In the genomic region with DNA sequence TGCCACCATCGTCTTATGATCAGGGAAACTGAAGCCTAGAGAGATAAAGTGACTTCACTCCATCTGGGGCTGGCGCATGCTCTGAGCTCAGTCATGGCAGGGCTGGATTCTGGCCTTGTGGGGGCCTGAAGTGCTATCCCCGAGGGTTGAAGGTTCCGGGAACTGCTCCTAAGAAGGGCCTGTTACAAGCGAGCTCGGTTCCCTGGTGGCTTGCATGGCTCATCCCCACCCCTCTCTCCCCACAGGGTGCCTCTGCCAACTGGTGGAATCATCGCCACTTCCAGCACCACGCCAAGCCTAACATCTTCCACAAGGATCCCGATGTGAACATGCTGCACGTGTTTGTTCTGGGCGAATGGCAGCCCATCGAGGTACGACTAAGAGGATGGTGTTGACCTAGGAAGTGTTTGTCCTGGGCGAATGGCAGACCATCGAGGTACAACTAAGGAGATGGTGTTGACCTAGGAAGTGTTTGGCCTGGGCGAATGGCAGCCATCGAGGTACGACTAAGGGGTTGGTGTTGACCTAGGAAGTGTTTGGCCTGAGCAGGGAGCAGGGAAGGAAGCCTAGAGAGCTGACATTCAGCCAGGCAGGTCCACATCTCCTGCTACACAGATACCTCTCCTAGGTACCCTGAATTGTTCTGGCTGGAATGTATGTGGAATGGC, we compare ENCODE assay signal across 2 cellular contexts.
TF ChIP-seq lines count a peak whose summit lies in the region.

No MANE protein-coding gene starts in this region.

TF ChIP-seq in GM23338, 12 proteins besides CTCF, POLR2A, EP300 and RAD21:
- TF ChIP-seq, protein P1, sequence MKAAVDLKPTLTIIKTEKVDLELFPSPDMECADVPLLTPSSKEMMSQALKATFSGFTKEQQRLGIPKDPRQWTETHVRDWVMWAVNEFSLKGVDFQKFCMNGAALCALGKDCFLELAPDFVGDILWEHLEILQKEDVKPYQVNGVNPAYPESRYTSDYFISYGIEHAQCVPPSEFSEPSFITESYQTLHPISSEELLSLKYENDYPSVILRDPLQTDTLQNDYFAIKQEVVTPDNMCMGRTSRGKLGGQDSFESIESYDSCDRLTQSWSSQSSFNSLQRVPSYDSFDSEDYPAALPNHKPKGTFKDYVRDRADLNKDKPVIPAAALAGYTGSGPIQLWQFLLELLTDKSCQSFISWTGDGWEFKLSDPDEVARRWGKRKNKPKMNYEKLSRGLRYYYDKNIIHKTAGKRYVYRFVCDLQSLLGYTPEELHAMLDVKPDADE (IDR thresholded peaks at IDR 0.05), result no peak
- TF ChIP-seq ZNF331 (CRISPR knock-in tag; IDR thresholded peaks at IDR 0.05; ENCODE audit: low read depth) (no peak), JUNB (IDR thresholded peaks at IDR 0.05; ENCODE audit: unreplicated experiment) (no peak), POLR2AphosphoS5 (IDR thresholded peaks at IDR 0.05; ENCODE audit: low read depth) (no peak), CREB1 (CRISPR knock-in tag; IDR thresholded peaks at IDR 0.05; ENCODE audit: low read depth) (no peak), NANOG (IDR thresholded peaks at IDR 0.05; ENCODE audit: borderline replicate concordance) (no peak), STAT1 (IDR thresholded peaks at IDR 0.05; ENCODE audit: unreplicated experiment) (no peak), ZNF114 (CRISPR knock-in tag; IDR thresholded peaks at IDR 0.05) (no peak)
- TF ChIP-seq, protein P2, sequence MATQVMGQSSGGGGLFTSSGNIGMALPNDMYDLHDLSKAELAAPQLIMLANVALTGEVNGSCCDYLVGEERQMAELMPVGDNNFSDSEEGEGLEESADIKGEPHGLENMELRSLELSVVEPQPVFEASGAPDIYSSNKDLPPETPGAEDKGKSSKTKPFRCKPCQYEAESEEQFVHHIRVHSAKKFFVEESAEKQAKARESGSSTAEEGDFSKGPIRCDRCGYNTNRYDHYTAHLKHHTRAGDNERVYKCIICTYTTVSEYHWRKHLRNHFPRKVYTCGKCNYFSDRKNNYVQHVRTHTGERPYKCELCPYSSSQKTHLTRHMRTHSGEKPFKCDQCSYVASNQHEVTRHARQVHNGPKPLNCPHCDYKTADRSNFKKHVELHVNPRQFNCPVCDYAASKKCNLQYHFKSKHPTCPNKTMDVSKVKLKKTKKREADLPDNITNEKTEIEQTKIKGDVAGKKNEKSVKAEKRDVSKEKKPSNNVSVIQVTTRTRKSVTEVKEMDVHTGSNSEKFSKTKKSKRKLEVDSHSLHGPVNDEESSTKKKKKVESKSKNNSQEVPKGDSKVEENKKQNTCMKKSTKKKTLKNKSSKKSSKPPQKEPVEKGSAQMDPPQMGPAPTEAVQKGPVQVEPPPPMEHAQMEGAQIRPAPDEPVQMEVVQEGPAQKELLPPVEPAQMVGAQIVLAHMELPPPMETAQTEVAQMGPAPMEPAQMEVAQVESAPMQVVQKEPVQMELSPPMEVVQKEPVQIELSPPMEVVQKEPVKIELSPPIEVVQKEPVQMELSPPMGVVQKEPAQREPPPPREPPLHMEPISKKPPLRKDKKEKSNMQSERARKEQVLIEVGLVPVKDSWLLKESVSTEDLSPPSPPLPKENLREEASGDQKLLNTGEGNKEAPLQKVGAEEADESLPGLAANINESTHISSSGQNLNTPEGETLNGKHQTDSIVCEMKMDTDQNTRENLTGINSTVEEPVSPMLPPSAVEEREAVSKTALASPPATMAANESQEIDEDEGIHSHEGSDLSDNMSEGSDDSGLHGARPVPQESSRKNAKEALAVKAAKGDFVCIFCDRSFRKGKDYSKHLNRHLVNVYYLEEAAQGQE (IDR thresholded peaks at IDR 0.05; ENCODE audit: unreplicated experiment), result no peak

TF ChIP-seq in K562, 482 proteins besides CTCF, POLR2A, EP300 and RAD21:
- TF ChIP-seq PML (IDR thresholded peaks at IDR 0.05; ENCODE audit: low read length) (no peak), BDP1 (IDR thresholded peaks at IDR 0.05; ENCODE audit: insufficient read depth, insufficient read length) (no peak), ZNF589 (CRISPR knock-in tag; IDR thresholded peaks at IDR 0.05; ENCODE audit: low read depth) (no peak), NR2C1 (IDR thresholded peaks at IDR 0.05) (peak; percentile 61; the same call in 1 of the 2 replicates), NR2C1 (tag; IDR thresholded peaks at IDR 0.05) (0 out of 2 replicates have a peak, but pooled peaks have one; percentile 25), LARP7 (IDR thresholded peaks at IDR 0.05) (no peak)
- TF ChIP-seq, protein P3, sequence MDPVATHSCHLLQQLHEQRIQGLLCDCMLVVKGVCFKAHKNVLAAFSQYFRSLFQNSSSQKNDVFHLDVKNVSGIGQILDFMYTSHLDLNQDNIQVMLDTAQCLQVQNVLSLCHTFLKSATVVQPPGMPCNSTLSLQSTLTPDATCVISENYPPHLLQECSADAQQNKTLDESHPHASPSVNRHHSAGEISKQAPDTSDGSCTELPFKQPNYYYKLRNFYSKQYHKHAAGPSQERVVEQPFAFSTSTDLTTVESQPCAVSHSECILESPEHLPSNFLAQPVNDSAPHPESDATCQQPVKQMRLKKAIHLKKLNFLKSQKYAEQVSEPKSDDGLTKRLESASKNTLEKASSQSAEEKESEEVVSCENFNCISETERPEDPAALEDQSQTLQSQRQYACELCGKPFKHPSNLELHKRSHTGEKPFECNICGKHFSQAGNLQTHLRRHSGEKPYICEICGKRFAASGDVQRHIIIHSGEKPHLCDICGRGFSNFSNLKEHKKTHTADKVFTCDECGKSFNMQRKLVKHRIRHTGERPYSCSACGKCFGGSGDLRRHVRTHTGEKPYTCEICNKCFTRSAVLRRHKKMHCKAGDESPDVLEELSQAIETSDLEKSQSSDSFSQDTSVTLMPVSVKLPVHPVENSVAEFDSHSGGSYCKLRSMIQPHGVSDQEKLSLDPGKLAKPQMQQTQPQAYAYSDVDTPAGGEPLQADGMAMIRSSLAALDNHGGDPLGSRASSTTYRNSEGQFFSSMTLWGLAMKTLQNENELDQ (CRISPR knock-in tag; IDR thresholded peaks at IDR 0.05; ENCODE audit: borderline replicate concordance), result no peak
- TF ChIP-seq, protein P4, sequence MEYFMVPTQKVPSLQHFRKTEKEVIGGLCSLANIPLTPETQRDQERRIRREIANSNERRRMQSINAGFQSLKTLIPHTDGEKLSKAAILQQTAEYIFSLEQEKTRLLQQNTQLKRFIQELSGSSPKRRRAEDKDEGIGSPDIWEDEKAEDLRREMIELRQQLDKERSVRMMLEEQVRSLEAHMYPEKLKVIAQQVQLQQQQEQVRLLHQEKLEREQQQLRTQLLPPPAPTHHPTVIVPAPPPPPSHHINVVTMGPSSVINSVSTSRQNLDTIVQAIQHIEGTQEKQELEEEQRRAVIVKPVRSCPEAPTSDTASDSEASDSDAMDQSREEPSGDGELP (CRISPR knock-in tag; IDR thresholded peaks at IDR 0.05; ENCODE audit: borderline replicate concordance), result no peak
